1 cellular context compared by ENCODE assay signal in the genomic region with DNA sequence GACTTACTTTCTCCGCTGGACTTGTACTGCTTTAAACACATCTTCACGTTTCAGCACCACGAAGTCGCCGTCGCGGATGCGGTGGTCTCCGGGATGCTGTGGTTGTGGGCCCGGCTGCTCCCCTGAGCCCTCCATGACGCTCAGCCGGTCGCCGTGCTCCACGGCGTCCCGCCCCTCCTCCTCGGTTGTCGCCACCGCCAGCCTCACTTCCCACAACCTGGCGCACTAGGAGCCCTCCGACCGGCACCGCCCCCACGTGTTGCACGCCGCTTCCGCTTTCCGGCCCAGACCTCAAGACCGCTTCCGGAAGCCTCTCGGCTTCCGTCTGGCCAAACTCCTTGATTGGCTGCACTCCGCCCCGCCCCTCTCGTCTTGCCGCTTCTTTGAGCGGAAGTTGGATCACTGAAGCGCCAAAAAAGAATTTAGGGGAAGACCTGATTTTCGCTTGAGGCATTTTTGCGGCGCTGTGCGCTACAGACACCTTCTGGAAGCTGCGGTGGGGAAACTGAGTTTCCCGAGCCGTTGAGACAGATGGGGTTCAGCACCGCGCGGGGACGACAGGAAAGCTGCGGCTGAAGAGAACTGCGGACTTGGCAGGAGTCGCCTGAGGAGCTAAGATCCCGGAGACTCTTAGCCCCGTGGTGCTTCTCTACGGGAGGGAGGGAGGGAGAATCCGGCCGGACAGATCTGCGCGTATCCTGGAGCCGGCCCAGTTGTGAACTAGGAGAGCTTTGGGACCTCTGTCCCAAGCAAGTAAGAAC.
A peak's percentile ranks its signal among the peaks of the same experiment; 100 is the strongest.
TF ChIP-seq lines count a peak whose summit lies in the region.

A gene (plus strand): TSS at position 382 of the 761 bp plus-strand sequence. CDS start 1,364 bp downstream, outside the sequence.
A gene with protein sequence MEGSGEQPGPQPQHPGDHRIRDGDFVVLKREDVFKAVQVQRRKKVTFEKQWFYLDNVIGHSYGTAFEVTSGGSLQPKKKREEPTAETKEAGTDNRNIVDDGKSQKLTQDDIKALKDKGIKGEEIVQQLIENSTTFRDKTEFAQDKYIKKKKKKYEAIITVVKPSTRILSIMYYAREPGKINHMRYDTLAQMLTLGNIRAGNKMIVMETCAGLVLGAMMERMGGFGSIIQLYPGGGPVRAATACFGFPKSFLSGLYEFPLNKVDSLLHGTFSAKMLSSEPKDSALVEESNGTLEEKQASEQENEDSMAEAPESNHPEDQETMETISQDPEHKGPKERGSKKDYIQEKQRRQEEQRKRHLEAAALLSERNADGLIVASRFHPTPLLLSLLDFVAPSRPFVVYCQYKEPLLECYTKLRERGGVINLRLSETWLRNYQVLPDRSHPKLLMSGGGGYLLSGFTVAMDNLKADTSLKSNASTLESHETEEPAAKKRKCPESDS (minus strand): TSS at position 263 of the 761 bp plus-strand sequence. CDS start 128 bp downstream, at position 135.

TF ChIP-seq in K562, 482 proteins besides CTCF, POLR2A, EP300 and RAD21 (continued from another document and continues in another):
- TF ChIP-seq, protein P1, sequence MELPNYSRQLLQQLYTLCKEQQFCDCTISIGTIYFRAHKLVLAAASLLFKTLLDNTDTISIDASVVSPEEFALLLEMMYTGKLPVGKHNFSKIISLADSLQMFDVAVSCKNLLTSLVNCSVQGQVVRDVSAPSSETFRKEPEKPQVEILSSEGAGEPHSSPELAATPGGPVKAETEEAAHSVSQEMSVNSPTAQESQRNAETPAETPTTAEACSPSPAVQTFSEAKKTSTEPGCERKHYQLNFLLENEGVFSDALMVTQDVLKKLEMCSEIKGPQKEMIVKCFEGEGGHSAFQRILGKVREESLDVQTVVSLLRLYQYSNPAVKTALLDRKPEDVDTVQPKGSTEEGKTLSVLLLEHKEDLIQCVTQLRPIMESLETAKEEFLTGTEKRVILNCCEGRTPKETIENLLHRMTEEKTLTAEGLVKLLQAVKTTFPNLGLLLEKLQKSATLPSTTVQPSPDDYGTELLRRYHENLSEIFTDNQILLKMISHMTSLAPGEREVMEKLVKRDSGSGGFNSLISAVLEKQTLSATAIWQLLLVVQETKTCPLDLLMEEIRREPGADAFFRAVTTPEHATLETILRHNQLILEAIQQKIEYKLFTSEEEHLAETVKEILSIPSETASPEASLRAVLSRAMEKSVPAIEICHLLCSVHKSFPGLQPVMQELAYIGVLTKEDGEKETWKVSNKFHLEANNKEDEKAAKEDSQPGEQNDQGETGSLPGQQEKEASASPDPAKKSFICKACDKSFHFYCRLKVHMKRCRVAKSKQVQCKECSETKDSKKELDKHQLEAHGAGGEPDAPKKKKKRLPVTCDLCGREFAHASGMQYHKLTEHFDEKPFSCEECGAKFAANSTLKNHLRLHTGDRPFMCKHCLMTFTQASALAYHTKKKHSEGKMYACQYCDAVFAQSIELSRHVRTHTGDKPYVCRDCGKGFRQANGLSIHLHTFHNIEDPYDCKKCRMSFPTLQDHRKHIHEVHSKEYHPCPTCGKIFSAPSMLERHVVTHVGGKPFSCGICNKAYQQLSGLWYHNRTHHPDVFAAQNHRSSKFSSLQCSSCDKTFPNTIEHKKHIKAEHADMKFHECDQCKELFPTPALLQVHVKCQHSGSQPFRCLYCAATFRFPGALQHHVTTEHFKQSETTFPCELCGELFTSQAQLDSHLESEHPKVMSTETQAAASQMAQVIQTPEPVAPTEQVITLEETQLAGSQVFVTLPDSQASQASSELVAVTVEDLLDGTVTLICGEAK (IDR thresholded peaks at IDR 0.05): peak; percentile 94
- TF ChIP-seq, protein P1 (CRISPR knock-in tag; IDR thresholded peaks at IDR 0.05): no peak
- TF ChIP-seq SOX6 (IDR thresholded peaks at IDR 0.05): no peak
- TF ChIP-seq, protein P2, sequence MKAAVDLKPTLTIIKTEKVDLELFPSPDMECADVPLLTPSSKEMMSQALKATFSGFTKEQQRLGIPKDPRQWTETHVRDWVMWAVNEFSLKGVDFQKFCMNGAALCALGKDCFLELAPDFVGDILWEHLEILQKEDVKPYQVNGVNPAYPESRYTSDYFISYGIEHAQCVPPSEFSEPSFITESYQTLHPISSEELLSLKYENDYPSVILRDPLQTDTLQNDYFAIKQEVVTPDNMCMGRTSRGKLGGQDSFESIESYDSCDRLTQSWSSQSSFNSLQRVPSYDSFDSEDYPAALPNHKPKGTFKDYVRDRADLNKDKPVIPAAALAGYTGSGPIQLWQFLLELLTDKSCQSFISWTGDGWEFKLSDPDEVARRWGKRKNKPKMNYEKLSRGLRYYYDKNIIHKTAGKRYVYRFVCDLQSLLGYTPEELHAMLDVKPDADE (conservative IDR thresholded peaks at IDR 0.05; ENCODE audit: control insufficient read depth, low read depth, low read length): peak; percentile 51; the same call in 1 of the 2 replicates
- TF ChIP-seq, protein P3, sequence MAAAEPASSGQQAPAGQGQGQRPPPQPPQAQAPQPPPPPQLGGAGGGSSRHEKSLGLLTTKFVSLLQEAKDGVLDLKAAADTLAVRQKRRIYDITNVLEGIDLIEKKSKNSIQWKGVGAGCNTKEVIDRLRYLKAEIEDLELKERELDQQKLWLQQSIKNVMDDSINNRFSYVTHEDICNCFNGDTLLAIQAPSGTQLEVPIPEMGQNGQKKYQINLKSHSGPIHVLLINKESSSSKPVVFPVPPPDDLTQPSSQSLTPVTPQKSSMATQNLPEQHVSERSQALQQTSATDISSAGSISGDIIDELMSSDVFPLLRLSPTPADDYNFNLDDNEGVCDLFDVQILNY (CRISPR knock-in tag; IDR thresholded peaks at IDR 0.05): no peak
- no peak for TF ChIP-seq ZNF586 (CRISPR knock-in tag; conservative IDR thresholded peaks at IDR 0.05)
- TF ChIP-seq POLR2H (tag; IDR thresholded peaks at IDR 0.05; ENCODE audit: low read depth): peak; percentile 47; the same call in 1 of the 2 replicates
- no peak for TF ChIP-seq PCBP1 (IDR thresholded peaks at IDR 0.05; ENCODE audit: low read depth, low read length, poor library complexity, severe bottlenecking)
- TF ChIP-seq ZNF121 (CRISPR knock-in tag; conservative IDR thresholded peaks at IDR 0.05): no peak
- TF ChIP-seq, protein P4, sequence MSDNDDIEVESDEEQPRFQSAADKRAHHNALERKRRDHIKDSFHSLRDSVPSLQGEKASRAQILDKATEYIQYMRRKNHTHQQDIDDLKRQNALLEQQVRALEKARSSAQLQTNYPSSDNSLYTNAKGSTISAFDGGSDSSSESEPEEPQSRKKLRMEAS (CRISPR knock-in tag; IDR thresholded peaks at IDR 0.05): peak; percentile 97
- TF ChIP-seq KLF13 (tag; IDR thresholded peaks at IDR 0.05; ENCODE audit: borderline replicate concordance, low read depth): peak; percentile 75
- TF ChIP-seq PHB2 (IDR thresholded peaks at IDR 0.05; ENCODE audit: low read depth): no peak
- TF ChIP-seq ILF3 (IDR thresholded peaks at IDR 0.05; ENCODE audit: borderline replicate concordance): no peak
- TF ChIP-seq FIP1L1 (IDR thresholded peaks at IDR 0.05; ENCODE audit: low read depth, low read length, poor library complexity, severe bottlenecking): no peak
- TF ChIP-seq ZNF561 (CRISPR knock-in tag; conservative IDR thresholded peaks at IDR 0.05): no peak
- TF ChIP-seq RBFOX2 (IDR thresholded peaks at IDR 0.05; ENCODE audit: low read depth, low read length): peak; percentile 91
- TF ChIP-seq, protein P5, sequence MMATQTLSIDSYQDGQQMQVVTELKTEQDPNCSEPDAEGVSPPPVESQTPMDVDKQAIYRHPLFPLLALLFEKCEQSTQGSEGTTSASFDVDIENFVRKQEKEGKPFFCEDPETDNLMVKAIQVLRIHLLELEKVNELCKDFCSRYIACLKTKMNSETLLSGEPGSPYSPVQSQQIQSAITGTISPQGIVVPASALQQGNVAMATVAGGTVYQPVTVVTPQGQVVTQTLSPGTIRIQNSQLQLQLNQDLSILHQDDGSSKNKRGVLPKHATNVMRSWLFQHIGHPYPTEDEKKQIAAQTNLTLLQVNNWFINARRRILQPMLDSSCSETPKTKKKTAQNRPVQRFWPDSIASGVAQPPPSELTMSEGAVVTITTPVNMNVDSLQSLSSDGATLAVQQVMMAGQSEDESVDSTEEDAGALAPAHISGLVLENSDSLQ (IDR thresholded peaks at IDR 0.05): peak; percentile 86
- TF ChIP-seq, protein P6, sequence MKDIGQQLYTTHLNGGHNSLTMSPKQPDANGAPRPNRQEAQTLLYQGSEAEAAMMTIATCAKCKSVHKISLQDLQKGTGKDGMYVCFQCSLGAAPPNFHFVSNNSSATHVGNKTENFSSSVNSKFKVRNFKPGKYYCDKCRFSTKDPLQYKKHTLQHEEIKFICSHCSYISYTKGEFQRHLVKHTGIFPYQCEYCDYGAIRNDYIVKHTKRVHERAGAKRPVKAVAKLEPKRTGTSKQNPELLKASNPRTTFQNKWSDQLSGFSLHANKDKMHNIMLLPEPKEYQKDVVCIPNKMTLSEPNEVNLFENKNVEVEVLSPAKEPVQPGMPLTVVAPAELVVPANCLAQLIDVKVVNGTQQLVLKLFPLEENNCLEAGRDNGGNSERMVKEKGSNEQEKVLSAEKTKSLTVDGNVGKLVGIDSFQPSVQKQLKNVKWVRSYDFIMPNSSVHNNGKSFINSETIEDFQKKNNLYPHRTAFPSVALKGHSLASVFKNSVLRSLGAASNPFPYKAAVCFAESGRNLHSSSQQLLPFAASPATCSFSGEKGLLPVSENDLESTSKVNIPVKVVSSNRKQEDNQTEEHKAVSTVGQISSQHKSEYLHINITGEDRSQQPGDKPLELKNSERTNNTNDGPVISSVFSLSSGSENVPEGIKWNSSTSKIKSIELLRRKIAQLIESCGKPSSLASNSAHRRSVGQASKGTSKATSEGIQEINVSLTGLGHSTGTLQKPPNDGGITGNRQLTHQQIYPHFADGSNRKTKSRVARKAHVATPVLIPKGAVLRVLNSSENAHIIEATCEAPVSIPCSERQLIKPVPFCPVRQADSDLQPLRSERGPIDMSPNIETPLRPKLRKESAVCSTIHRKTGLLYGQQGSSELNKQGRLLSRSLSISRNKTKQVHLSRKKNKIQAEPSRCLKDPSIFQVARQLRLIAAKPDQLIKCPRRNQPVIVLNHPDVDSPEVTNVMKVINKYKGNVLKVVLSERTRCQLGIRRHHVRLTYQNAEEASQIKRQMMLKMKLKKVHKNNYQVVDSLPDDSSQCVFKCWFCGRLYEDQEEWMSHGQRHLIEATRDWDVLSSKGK (CRISPR knock-in tag; IDR thresholded peaks at IDR 0.05): no peak
- peak; percentile 62 for TF ChIP-seq POLR2B (IDR thresholded peaks at IDR 0.05; ENCODE audit: low read depth, partially characterized antibody)
- TF ChIP-seq HDAC3 (IDR thresholded peaks at IDR 0.05; ENCODE audit: borderline replicate concordance, partially characterized antibody): no peak
- no peak for TF ChIP-seq ZNF830 (CRISPR knock-in tag; IDR thresholded peaks at IDR 0.05)
- no peak for TF ChIP-seq SIRT6 (IDR thresholded peaks at IDR 0.05; ENCODE audit: low read depth, low read length)
- TF ChIP-seq, protein P7, sequence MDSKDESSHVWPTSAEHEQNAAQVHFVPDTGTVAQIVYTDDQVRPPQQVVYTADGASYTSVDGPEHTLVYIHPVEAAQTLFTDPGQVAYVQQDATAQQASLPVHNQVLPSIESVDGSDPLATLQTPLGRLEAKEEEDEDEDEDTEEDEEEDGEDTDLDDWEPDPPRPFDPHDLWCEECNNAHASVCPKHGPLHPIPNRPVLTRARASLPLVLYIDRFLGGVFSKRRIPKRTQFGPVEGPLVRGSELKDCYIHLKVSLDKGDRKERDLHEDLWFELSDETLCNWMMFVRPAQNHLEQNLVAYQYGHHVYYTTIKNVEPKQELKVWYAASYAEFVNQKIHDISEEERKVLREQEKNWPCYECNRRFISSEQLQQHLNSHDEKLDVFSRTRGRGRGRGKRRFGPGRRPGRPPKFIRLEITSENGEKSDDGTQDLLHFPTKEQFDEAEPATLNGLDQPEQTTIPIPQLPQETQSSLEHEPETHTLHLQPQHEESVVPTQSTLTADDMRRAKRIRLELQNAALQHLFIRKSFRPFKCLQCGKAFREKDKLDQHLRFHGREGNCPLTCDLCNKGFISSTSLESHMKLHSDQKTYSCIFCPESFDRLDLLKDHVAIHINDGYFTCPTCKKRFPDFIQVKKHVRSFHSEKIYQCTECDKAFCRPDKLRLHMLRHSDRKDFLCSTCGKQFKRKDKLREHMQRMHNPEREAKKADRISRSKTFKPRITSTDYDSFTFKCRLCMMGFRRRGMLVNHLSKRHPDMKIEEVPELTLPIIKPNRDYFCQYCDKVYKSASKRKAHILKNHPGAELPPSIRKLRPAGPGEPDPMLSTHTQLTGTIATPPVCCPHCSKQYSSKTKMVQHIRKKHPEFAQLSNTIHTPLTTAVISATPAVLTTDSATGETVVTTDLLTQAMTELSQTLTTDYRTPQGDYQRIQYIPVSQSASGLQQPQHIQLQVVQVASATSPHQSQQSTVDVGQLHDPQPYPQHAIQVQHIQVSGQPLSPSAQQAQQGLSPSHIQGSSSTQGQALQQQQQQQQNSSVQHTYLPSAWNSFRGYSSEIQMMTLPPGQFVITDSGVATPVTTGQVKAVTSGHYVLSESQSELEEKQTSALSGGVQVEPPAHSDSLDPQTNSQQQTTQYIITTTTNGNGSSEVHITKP (IDR thresholded peaks at IDR 0.05; ENCODE audit: partially characterized antibody): peak; percentile 24
- no peak for TF ChIP-seq FOXM1 (IDR thresholded peaks at IDR 0.05; ENCODE audit: low read depth)
- TF ChIP-seq FOXM1 (CRISPR knock-in tag; IDR thresholded peaks at IDR 0.05; ENCODE audit: low read depth): 0 out of 2 replicates have a peak, but pooled peaks have one; percentile 14
- TF ChIP-seq, protein P8, sequence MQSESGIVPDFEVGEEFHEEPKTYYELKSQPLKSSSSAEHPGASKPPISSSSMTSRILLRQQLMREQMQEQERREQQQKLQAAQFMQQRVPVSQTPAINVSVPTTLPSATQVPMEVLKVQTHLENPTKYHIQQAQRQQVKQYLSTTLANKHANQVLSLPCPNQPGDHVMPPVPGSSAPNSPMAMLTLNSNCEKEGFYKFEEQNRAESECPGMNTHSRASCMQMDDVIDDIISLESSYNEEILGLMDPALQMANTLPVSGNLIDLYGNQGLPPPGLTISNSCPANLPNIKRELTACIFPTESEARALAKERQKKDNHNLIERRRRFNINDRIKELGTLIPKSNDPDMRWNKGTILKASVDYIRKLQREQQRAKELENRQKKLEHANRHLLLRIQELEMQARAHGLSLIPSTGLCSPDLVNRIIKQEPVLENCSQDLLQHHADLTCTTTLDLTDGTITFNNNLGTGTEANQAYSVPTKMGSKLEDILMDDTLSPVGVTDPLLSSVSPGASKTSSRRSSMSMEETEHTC (IDR thresholded peaks at IDR 0.05): no peak
